Comparison of ENCODE assay signal across 8 cellular contexts in the genomic region with DNA sequence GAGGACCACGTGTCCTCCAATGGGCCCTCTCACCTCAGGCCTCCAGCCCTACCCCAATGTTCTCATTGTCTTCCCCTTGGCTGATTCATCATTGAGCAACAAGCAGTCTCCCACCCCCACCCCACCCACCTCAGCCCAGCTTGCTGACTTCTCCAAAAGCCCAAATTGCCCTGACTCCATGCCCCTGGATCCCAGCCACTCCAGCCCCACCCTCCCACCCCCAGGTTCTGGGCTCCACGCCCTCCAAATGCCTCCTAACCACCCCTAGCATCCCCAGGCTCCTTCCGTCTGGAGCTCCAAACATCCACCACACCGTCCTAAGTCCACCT. TPM values are rescaled to one million over a fixed set of nuclear protein-coding genes. Genes with fewer than 3 reads are reported as not detected.
A peak's percentile ranks its signal among the peaks of the same experiment; 100 is the strongest.
DNase-seq lines count a peak whose midpoint lies in the region; ATAC-seq and TF ChIP-seq lines count a peak whose summit lies in the region.
"Had no signal": no experiment of that assay in that cellular context is flagged by ENCODE, and none has a peak within 500 bp of the region (broad histone marks: within the 10 kb centered on the region; RNA-seq: fewer than 3 reads in every experiment).

No MANE protein-coding gene starts in this region.

- no peak for TF ChIP-seq CTCF in HEK293 (tag by site-specific recombination; IDR thresholded peaks at IDR 0.05)

- no peaks in the 10 kb centered on the region for H3K4me1 ChIP-seq in HEK293 (ENCODE audit: control insufficient read depth, insufficient read depth, low read length)
- peaks cover 50 to 58% of the 10 kb centered on the region in 2 donors for H3K4me1 ChIP-seq in duodenal mucosa (ENCODE audit: control insufficient read depth in 1 of 2, insufficient read depth in 2 of 2, low read length in 2 of 2)

- CTCF ChIA-PET in HEK293 (lab: Yijun Ruan, JAX): interaction anchor here (0.5 to 1.2 kb wide), 3 partner anchors 17 to 48 kb away, joined by 3 to 5 read pairs (median 3); partner anchors contain the start of gene S100A13

- peak overlapping the region; percentile 80 to 88 for H3K9ac ChIP-seq in duodenal mucosa (ENCODE audit: low read depth in 1 of 2, low read length in 2 of 2)

- no peaks in the 10 kb centered on the region for H3K27me3 ChIP-seq in duodenal mucosa (ENCODE audit: control insufficient read depth in 1 of 2, insufficient read depth in 2 of 2, low read length in 2 of 2)

- H3K36me3 ChIP-seq in HEK293 (ENCODE audit: control insufficient read depth in 2 of 2, insufficient read depth in 1 of 2, low read length in 2 of 2) (no peaks in the 10 kb centered on the region), duodenal mucosa (ENCODE audit: control insufficient read depth in 1 of 2, insufficient read depth in 2 of 2, low read length in 2 of 2) (peaks cover 16 to 19% of the 10 kb centered on the region in 2 donors)

- H3K4me3 ChIP-seq in HEK293 (ENCODE audit: low read depth, low read length): no peak overlapping the region
- peak overlapping the region; percentile 83 to 97 for H3K4me3 ChIP-seq in duodenal mucosa (ENCODE audit: low read depth in 1 of 2, low read length in 2 of 2)

- DNase-seq in renal cortical epithelial cell (ENCODE audit: low read depth) (peak; percentile 68), NCI-H2081 (lab: John Stamatoyannopoulos, UW) (no peak), DMS53 treated with DMSO at 0.1 percent for 48 hours (lab: John Stamatoyannopoulos, UW; ENCODE audit: unreplicated experiment) (no peak)

- POLR2A ChIA-PET in HEK293 (lab: Yijun Ruan, JAX): interaction anchor here (0.7 to 3.3 kb wide), 3 partner anchors 16 to 23 kb away, joined by 3 to 10 read pairs (median 3); partner anchors contain the start of gene S100A13

- H3K27ac ChIP-seq in HEK293 (ENCODE audit: extremely low read depth, low read depth, low read length) (no peak overlapping the region), duodenal mucosa (ENCODE audit: low read depth, low read length) (peak overlapping the region; percentile 22)

- H3K9me3 ChIP-seq in HEK293 (ENCODE audit: control insufficient read depth, insufficient read depth, low read depth, low read length): no peaks in the 10 kb centered on the region
- H3K9me3 ChIP-seq in duodenal mucosa (ENCODE audit: control insufficient read depth in 1 of 2, low read length in 2 of 2): no peaks in the 10 kb centered on the region

- no peak for ATAC-seq in HG02642 (IDR thresholded peaks at IDR 0.05; ENCODE audit: poor library complexity, unreplicated experiment)

TF ChIP-seq in HEK293, 187 proteins besides CTCF, POLR2A, EP300 and RAD21:
- TF ChIP-seq EGR2 (tag by site-specific recombination; IDR thresholded peaks at IDR 0.05; ENCODE audit: low read depth) (peak; percentile 24; the same call in 1 of the 2 replicates), KLF1 (tag by site-specific recombination; IDR thresholded peaks at IDR 0.05) (0 out of 2 replicates have a peak, but pooled peaks have one; percentile 20), ZNF488 (tag by site-specific recombination; IDR thresholded peaks at IDR 0.05) (no peak), ZFHX2 (tag by site-specific recombination; conservative IDR thresholded peaks at IDR 0.05) (peak; percentile 66)
- TF ChIP-seq, protein P1, sequence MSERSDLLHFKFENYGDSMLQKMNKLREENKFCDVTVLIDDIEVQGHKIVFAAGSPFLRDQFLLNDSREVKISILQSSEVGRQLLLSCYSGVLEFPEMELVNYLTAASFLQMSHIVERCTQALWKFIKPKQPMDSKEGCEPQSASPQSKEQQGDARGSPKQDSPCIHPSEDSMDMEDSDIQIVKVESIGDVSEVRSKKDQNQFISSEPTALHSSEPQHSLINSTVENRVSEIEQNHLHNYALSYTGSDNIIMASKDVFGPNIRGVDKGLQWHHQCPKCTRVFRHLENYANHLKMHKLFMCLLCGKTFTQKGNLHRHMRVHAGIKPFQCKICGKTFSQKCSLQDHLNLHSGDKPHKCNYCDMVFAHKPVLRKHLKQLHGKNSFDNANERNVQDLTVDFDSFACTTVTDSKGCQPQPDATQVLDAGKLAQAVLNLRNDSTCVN (tag by site-specific recombination; optimal IDR thresholded peaks at IDR 0.05): no peak
TF ChIP-seq in HEK293: peak in this region for 3.

RNA-seq across cellular contexts. Expression of gene S100A16, which starts 1.9 kb away (rescaled TPM):
- 406 and 1,037 TPM in 2 replicates for total RNA-seq in renal cortical epithelial cell
- total RNA-seq: OCI-LY7 had no signal

RNA-seq across cellular contexts. Expression of gene S100A14, which starts 5.1 kb away (rescaled TPM):
- total RNA-seq in renal cortical epithelial cell: 1.0 and 52.3 TPM in 2 replicates
- total RNA-seq: OCI-LY7 had no signal

RNA-seq across cellular contexts. Expression of gene S100A13, which starts 16.3 kb away (rescaled TPM):
- 95.6 and 246 TPM in 2 replicates for total RNA-seq in renal cortical epithelial cell

RNA-seq across cellular contexts. Expression of gene S100A1, which starts 17.2 kb away (rescaled TPM):
- 9.7 and 13.9 TPM in 2 replicates for total RNA-seq in renal cortical epithelial cell
- total RNA-seq: OCI-LY7, pulmonary artery endothelial cell had no signal

RNA-seq across cellular contexts. Expression of gene CHTOP, which starts 22.9 kb away (rescaled TPM):
- 19.6 and 41.0 TPM in 2 replicates for total RNA-seq in renal cortical epithelial cell
